10 cellular contexts compared by ENCODE assay signal in the genomic region with DNA sequence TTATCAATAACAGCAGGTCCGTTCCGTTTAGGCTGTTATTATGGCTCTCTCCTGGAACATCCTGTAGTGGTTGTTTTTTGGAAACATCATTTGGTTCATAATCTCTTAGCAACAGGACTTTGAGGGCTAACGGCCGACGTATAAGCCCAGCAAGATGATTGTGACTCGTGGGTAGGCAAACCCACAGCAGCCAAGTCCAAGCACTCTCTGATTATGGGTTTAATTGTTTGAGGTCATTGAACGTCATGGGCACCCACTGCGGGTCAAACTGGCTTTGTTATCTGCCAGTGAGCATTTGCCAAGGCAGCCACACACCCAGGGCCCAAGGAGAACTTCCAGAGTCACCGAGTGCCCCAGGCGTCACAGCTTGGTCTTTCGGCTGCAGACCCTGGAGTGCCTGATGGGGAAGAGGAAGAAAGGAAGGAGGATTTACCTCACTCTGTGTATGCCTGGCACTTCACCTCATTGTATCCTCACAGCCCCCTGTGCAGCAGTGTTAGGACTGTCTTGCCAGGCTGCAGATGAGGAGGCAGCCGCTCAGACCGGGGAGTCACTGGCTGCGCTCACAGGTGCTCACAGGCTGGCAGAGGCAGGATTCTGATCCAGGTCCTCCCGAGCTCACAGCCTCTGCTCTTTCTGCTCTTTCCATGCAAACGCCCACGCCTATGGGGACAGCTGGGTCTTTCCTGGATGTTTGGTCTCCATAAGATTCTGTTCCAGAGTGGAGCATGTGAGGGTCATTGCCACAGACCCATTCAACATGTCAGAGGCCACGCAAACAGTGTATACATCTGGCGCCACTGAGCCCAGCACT. TPM values are rescaled to one million over a fixed set of nuclear protein-coding genes. Genes with fewer than 3 reads are reported as not detected.
DNase-seq lines count a peak whose midpoint lies in the region; ATAC-seq and TF ChIP-seq lines count a peak whose summit lies in the region.
"Had no signal": no experiment of that assay in that cellular context is flagged by ENCODE, and none has a peak within 500 bp of the region (broad histone marks: within the 10 kb centered on the region; RNA-seq: fewer than 3 reads in every experiment).

No MANE protein-coding gene starts in this region.

- H3K9me3 ChIP-seq in breast epithelium, result no peaks in the 10 kb centered on the region
- no peaks in the 10 kb centered on the region for H3K9me3 ChIP-seq in upper lobe of right lung
- no peaks in the 10 kb centered on the region for H3K9me3 ChIP-seq in effector memory CD4-positive, alpha-beta T cell (ENCODE audit: control insufficient read depth, low read length)

- H3K4me1 ChIP-seq in breast epithelium, result peaks cover 20 to 24% of the 10 kb centered on the region in 2 donors
- peaks cover 62% of the 10 kb centered on the region for H3K4me1 ChIP-seq in upper lobe of right lung
- H3K4me1 ChIP-seq in effector memory CD4-positive, alpha-beta T cell (ENCODE audit: control insufficient read depth, insufficient read depth, low read length, poor library complexity, severe bottlenecking), result peaks cover 63% of the 10 kb centered on the region

- no peaks in the 10 kb centered on the region for H3K36me3 Mint-ChIP-seq in MCF 10A (ENCODE audit: insufficient read depth, unreplicated experiment)
- H3K36me3 Mint-ChIP-seq in activated CD8-positive, alpha-beta memory T cell treated with anti-CD3 and anti-CD28 coated beads, Interleukin-2, amount 10 ng/mL, durations not matched to agents 7 days and 5 days, result peaks cover 3% of the 10 kb centered on the region

- BruUV-seq in MCF 10A (replicated peaks; lab: Mats Ljungman, UMichigan), result no TSS peak

- H3K27me3 Mint-ChIP-seq in MCF 10A (ENCODE audit: insufficient read depth, unreplicated experiment), result no peaks in the 10 kb centered on the region
- no peaks in the 10 kb centered on the region for H3K27me3 Mint-ChIP-seq in activated CD8-positive, alpha-beta memory T cell treated with anti-CD3 and anti-CD28 coated beads, Interleukin-2, amount 10 ng/mL, durations not matched to agents 7 days and 5 days

- peak in 1 of 2 donors; percentile 24 for DNase-seq in breast epithelium (ENCODE audit: low spot score in 2 of 2)
- DNase-seq in MCF 10A (ENCODE audit: unreplicated experiment), result no peak
- peak; percentile 40 for DNase-seq in activated CD8-positive, alpha-beta memory T cell treated with anti-CD3 and anti-CD28 coated beads, Interleukin-2, amount 10 ng/mL, durations not matched to agents 7 days and 5 days
- peak; percentile 39 for DNase-seq in left lobe of liver (ENCODE audit: low spot score)
- DNase-seq in upper lobe of right lung, result no peak
- DNase-seq in effector memory CD4-positive, alpha-beta T cell, result no peak
- no peak for DNase-seq in dedifferentiated amniotic fluid mesenchymal stem cell (ENCODE audit: extremely low spot score)
- DNase-seq: SHP77 treated with DMSO at 0.1 percent for 48 hours had no signal

- intact Hi-C loops in breast epithelium (cut with DNase I; ENCODE audit: low total_unique reads), result no loop called here
- intact Hi-C loops in MCF 10A (cut with micrococcal nuclease), result loop anchor here (5.0 kb wide), 1 partner anchor 118 kb away; the partner anchor contains the start of gene CSF1
- intact Hi-C loops in upper lobe of right lung (cut with DNase I), result no loop called here

- no peaks in the 10 kb centered on the region for H3K9me3 Mint-ChIP-seq in MCF 10A (ENCODE audit: unreplicated experiment)
- H3K9me3 Mint-ChIP-seq in activated CD8-positive, alpha-beta memory T cell treated with anti-CD3 and anti-CD28 coated beads, Interleukin-2, amount 10 ng/mL, durations not matched to agents 7 days and 5 days (ENCODE audit: low read depth), result no peaks in the 10 kb centered on the region

- no peak for ATAC-seq in activated CD8-positive, alpha-beta memory T cell treated with anti-CD3 and anti-CD28 coated beads, Interleukin-2, amount 10 ng/mL, durations not matched to agents 7 days and 5 days
- ATAC-seq in left lobe of liver (no peak), upper lobe of right lung (no peak), GM19023 (IDR thresholded peaks at IDR 0.05; ENCODE audit: unreplicated experiment) (no peak)

- H3K36me3 ChIP-seq in breast epithelium, result no peaks in the 10 kb centered on the region
- no peaks in the 10 kb centered on the region for H3K36me3 ChIP-seq in upper lobe of right lung
- no peaks in the 10 kb centered on the region for H3K36me3 ChIP-seq in effector memory CD4-positive, alpha-beta T cell (ENCODE audit: control insufficient read depth, insufficient read depth, low read length)

- H3K4me3 ChIP-seq in breast epithelium (no peak overlapping the region), upper lobe of right lung (no peak overlapping the region)
- no peak overlapping the region for H3K4me3 ChIP-seq in effector memory CD4-positive, alpha-beta T cell (ENCODE audit: insufficient read depth, low read depth, low read length, poor library complexity, severe bottlenecking)

- H3K27ac Mint-ChIP-seq in MCF 10A (ENCODE audit: low read depth, unreplicated experiment), result no peak overlapping the region
- peak overlapping the region; percentile 69 for H3K27ac Mint-ChIP-seq in activated CD8-positive, alpha-beta memory T cell treated with anti-CD3 and anti-CD28 coated beads, Interleukin-2, amount 10 ng/mL, durations not matched to agents 7 days and 5 days

- POLR2A ChIA-PET in MCF 10A (lab: Yijun Ruan, JAX), result interaction anchor here (0.9 kb wide), 1 partner anchor 246 kb away, joined by 3 read pairs; no protein-coding TSS in a partner anchor

- H3K27me3 ChIP-seq in breast epithelium (no peaks in the 10 kb centered on the region), upper lobe of right lung (no peaks in the 10 kb centered on the region)
- no peaks in the 10 kb centered on the region for H3K27me3 ChIP-seq in effector memory CD4-positive, alpha-beta T cell (replicated peaks; ENCODE audit: control insufficient read depth, insufficient read depth, low read length, poor library complexity, severe bottlenecking)

- TF ChIP-seq CTCF in breast epithelium (IDR thresholded peaks at IDR 0.05), result no peak
- TF ChIP-seq CTCF in MCF 10A (IDR thresholded peaks at IDR 0.05; ENCODE audit: unreplicated experiment), result no peak
- no peak for TF ChIP-seq CTCF in upper lobe of right lung (IDR thresholded peaks at IDR 0.05)

- TF ChIP-seq POLR2A in breast epithelium (IDR thresholded peaks at IDR 0.05), result no peak

- H3K4me3 Mint-ChIP-seq in MCF 10A (ENCODE audit: unreplicated experiment), result no peak overlapping the region
- no peak overlapping the region for H3K4me3 Mint-ChIP-seq in activated CD8-positive, alpha-beta memory T cell treated with anti-CD3 and anti-CD28 coated beads, Interleukin-2, amount 10 ng/mL, durations not matched to agents 7 days and 5 days

- H3K4me1 Mint-ChIP-seq in MCF 10A (ENCODE audit: insufficient read depth, unreplicated experiment), result peaks cover 18% of the 10 kb centered on the region
- peaks cover 90% of the 10 kb centered on the region for H3K4me1 Mint-ChIP-seq in activated CD8-positive, alpha-beta memory T cell treated with anti-CD3 and anti-CD28 coated beads, Interleukin-2, amount 10 ng/mL, durations not matched to agents 7 days and 5 days

- CTCF ChIA-PET in MCF 10A (lab: Yijun Ruan, JAX), result interaction anchor here (0.6 to 25.8 kb wide), 3 partner anchors 17 to 186 kb away, joined by 3 to 969 read pairs (median 3); partner anchors contain the start of gene AHCYL1
- CTCF ChIA-PET in activated CD8-positive, alpha-beta memory T cell treated with anti-CD3 and anti-CD28 coated beads, Interleukin-2, amount 10 ng/mL, durations not matched to agents 7 days and 5 days (lab: Charles Lee), result interaction anchor here (1.1 to 7.2 kb wide), 6 partner anchors 8 to 154 kb away, joined by 3 to 111 read pairs (median 4); no protein-coding TSS in a partner anchor

- H3K27ac ChIP-seq in breast epithelium (peak overlapping the region; percentile 73 to 82), upper lobe of right lung (peak overlapping the region; percentile 66)
- no peak overlapping the region for H3K27ac ChIP-seq in effector memory CD4-positive, alpha-beta T cell (ENCODE audit: insufficient read depth, low read length, poor library complexity, severe bottlenecking)

RNA-seq across cellular contexts. Expression of gene EPS8L3, which starts 30.8 kb away (rescaled TPM):
- total RNA-seq in breast epithelium (1 to 10 TPM in 1 of 3 donors, not detected in 2; 3.6 TPM), MCF 10A (2022) (not detected in 2 replicates), left lobe of liver (0.15 TPM), upper lobe of right lung (not detected)
- not detected for total RNA-seq in activated CD8-positive, alpha-beta memory T cell treated with anti-CD3 and anti-CD28 coated beads, Interleukin-2, amount 10 ng/mL, durations not matched to agents 7 days and 5 days
- total RNA-seq: urinary bladder had no signal

RNA-seq across cellular contexts. Expression of gene GSTM3, which starts 53.7 kb away (rescaled TPM):
- total RNA-seq in breast epithelium (100 to 1,000 TPM in 2 of 3 donors, 10 to 100 TPM in 1; 40.0 to 226 (median 105) TPM), MCF 10A (2022) (not detected in 2 replicates), left lobe of liver (3.0 TPM), upper lobe of right lung (29.7 TPM)
- 1 to 10 TPM; 2.1 to 3.2 TPM for total RNA-seq in activated CD8-positive, alpha-beta memory T cell treated with anti-CD3 and anti-CD28 coated beads, Interleukin-2, amount 10 ng/mL, durations not matched to agents 7 days and 5 days

Comparison
In these comparisons a context has a peak if more than half of its experiments do, and no peak if none do; other contexts are left out.
1. DNase-seq: peak in activated CD8-positive, alpha-beta memory T cell treated with anti-CD3 and anti-CD28 coated beads, Interleukin-2, amount 10 ng/mL, durations not matched to agents 7 days and 5 days (single experiment) and left lobe of liver (single experiment); none in MCF 10A (single experiment), upper lobe of right lung (single experiment), effector memory CD4-positive, alpha-beta T cell (0 of 3) and dedifferentiated amniotic fluid mesenchymal stem cell (single experiment).